1 cellular context compared by ENCODE assay signal in genomic region chr6:35519313-35520015, GRCh38.
TF ChIP-seq lines count a peak whose summit lies in the region.

No MANE protein-coding gene starts in this region.

TF ChIP-seq in H1, 55 proteins besides CTCF, POLR2A, EP300 and RAD21:
- TF ChIP-seq CHD7 (IDR thresholded peaks at IDR 0.05; ENCODE audit: insufficient replicate concordance, low read length) = no peak
- peak; percentile 54; the same call in 1 of the 2 replicates for TF ChIP-seq CEBPB (IDR thresholded peaks at IDR 0.05; ENCODE audit: low read depth, low read length)
- 0 out of 2 replicates have a peak, but pooled peaks have one; percentile 6 for TF ChIP-seq KDM1A (IDR thresholded peaks at IDR 0.05; ENCODE audit: borderline replicate concordance, low read length)
